Comparison of ENCODE assay signal across 25 cellular contexts in genomic region chr6:23524556-23524955, GRCh38.
"Had no signal": no experiment of that assay in that cellular context is flagged by ENCODE, and none has a peak within 500 bp of the region (broad histone marks: within the 10 kb centered on the region; RNA-seq: fewer than 3 reads in every experiment).

No MANE protein-coding gene starts in this region.

- H3K9me3 Mint-ChIP-seq: activated naive CD8-positive, alpha-beta T cell treated with anti-CD3 and anti-CD28 coated beads for 36 hours; activated T-cell treated with anti-CD3 and anti-CD28 coated beads, Interleukin-2, amount 50 U/mL, for 24 hours had no signal

- H3K27ac Mint-ChIP-seq: activated naive CD8-positive, alpha-beta T cell treated with anti-CD3 and anti-CD28 coated beads for 36 hours; activated T-cell treated with anti-CD3 and anti-CD28 coated beads, Interleukin-2, amount 50 U/mL, for 24 hours; activated T-helper 17 cell treated with anti-CD3 and anti-CD28 coated beads, Interleukin-2, amount 50 U/mL, for 72 hours; effector memory CD8-positive, alpha-beta T cell; natural killer cell treated with Interleukin-12 subunit alpha and Interleukin-12 subunit beta and Interleukin-15 and Interleukin-18, amount 100 ng/mL, for 72 hours; T-helper 2 cell treated with Interferon-gamma antibody and Interleukin-4, amounts not matched to agents 5 μg/mL and 100 μg/mL, for 36 hours had no signal

- DNase-seq: activated CD4-positive, alpha-beta T cell treated with anti-CD3 and anti-CD28 coated beads for 1 hour; activated CD4-positive, alpha-beta T cell treated with anti-CD3 and anti-CD28 coated beads, Interleukin-2, amount 50 U/mL, for 1 hour; activated naive CD4-positive, alpha-beta T cell; activated naive CD8-positive, alpha-beta T cell treated with anti-CD3 and anti-CD28 coated beads for 36 hours; activated T-cell treated with anti-CD3 and anti-CD28 coated beads, Interleukin-2, amount 50 U/mL, for 24 hours; colonic mucosa; dorsolateral prefrontal cortex; effector memory CD8-positive, alpha-beta T cell; hippocampal formation; kidney glomerular epithelial cell; left ventricle myocardium superior; mammary epithelial cell; stimulated activated CD4-positive, alpha-beta T cell treated with anti-CD3 and anti-CD28 coated beads, Interleukin-2, amount 100 ng/mL, for 48 hours; stimulated activated naive CD4-positive, alpha-beta T cell; testis; trophoblast cell had no signal

- H3K4me3 Mint-ChIP-seq: activated naive CD8-positive, alpha-beta T cell treated with anti-CD3 and anti-CD28 coated beads for 36 hours; activated T-cell treated with anti-CD3 and anti-CD28 coated beads, Interleukin-2, amount 50 U/mL, for 24 hours; activated T-helper 17 cell treated with anti-CD3 and anti-CD28 coated beads, Interleukin-2, amount 50 U/mL, for 72 hours; effector memory CD8-positive, alpha-beta T cell; natural killer cell treated with Interleukin-12 subunit alpha and Interleukin-12 subunit beta and Interleukin-15 and Interleukin-18, amount 100 ng/mL, for 72 hours; T-helper 2 cell treated with Interferon-gamma antibody and Interleukin-4, amounts not matched to agents 5 μg/mL and 100 μg/mL, for 36 hours had no signal

- H3K27me3 Mint-ChIP-seq: activated naive CD8-positive, alpha-beta T cell treated with anti-CD3 and anti-CD28 coated beads for 36 hours; activated T-cell treated with anti-CD3 and anti-CD28 coated beads, Interleukin-2, amount 50 U/mL, for 24 hours; activated T-helper 17 cell treated with anti-CD3 and anti-CD28 coated beads, Interleukin-2, amount 50 U/mL, for 72 hours; effector memory CD8-positive, alpha-beta T cell; natural killer cell treated with Interleukin-12 subunit alpha and Interleukin-12 subunit beta and Interleukin-15 and Interleukin-18, amount 100 ng/mL, for 72 hours had no signal

- H3K27me3 ChIP-seq: breast epithelium, colonic mucosa, dorsolateral prefrontal cortex, esophagus muscularis mucosa, testis, vagina had no signal

- H3K36me3 Mint-ChIP-seq: activated naive CD8-positive, alpha-beta T cell treated with anti-CD3 and anti-CD28 coated beads for 36 hours; natural killer cell treated with Interleukin-12 subunit alpha and Interleukin-12 subunit beta and Interleukin-15 and Interleukin-18, amount 100 ng/mL, for 72 hours had no signal

- ATAC-seq: activated T-helper 17 cell treated with anti-CD3 and anti-CD28 coated beads, Interleukin-2, amount 50 U/mL, for 72 hours; effector memory CD8-positive, alpha-beta T cell; left ventricle myocardium superior; natural killer cell treated with Interleukin-12 subunit alpha and Interleukin-12 subunit beta and Interleukin-15 and Interleukin-18, amount 100 ng/mL, for 72 hours had no signal

- H3K4me1 Mint-ChIP-seq: activated naive CD8-positive, alpha-beta T cell treated with anti-CD3 and anti-CD28 coated beads for 36 hours; activated T-helper 17 cell treated with anti-CD3 and anti-CD28 coated beads, Interleukin-2, amount 50 U/mL, for 72 hours had no signal

- H3K4me1 ChIP-seq: breast epithelium, colonic mucosa, esophagus muscularis mucosa, vagina had no signal

- H3K27ac ChIP-seq: breast epithelium, colonic mucosa, dorsolateral prefrontal cortex, esophagus muscularis mucosa, testis, vagina, VCaP had no signal

- H3K36me3 ChIP-seq: breast epithelium, colonic mucosa, esophagus muscularis mucosa, vagina had no signal

- H3K4me3 ChIP-seq: breast epithelium, colonic mucosa, dorsolateral prefrontal cortex, esophagus muscularis mucosa, testis, vagina had no signal

- FAIRE-seq: astrocyte, frontal cortex had no signal

- H3K9me3 ChIP-seq: breast epithelium, colonic mucosa, esophagus muscularis mucosa, testis, vagina had no signal
